Comparison of ENCODE assay signal across 30 cellular contexts in the genomic region with DNA sequence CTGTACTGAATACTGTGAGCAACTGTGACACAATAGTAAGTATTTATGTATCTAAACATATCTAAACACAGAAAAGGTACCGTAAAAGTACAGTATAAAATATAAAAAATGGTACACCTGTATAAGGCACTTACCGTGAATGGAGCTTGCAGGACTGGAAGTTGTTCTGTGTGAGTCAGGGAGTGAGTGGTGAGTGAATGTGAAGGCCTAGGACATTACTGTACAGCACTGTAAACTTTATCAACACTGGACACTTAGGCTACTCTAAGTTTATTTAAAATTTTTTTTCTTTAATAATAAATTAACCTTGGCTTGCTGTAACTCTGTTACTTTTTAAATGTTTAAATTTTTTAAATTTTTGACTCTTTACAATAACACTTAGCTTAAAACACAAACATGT. TPM values are rescaled to one million over a fixed set of nuclear protein-coding genes. Genes with fewer than 3 reads are reported as not detected.
"Had no signal": no experiment of that assay in that cellular context is flagged by ENCODE, and none has a peak within 500 bp of the region (broad histone marks: within the 10 kb centered on the region; RNA-seq: fewer than 3 reads in every experiment).

No MANE protein-coding gene starts in this region.

- H3K4me1 ChIP-seq: colonic mucosa, pancreas, prostate gland, vagina had no signal

- FAIRE-seq: kidney, pancreas had no signal

- H3K27ac ChIP-seq: colonic mucosa, dorsolateral prefrontal cortex, pancreas, prostate gland, skin epidermis, vagina had no signal

- ATAC-seq: activated naive CD8-positive, alpha-beta T cell treated with anti-CD3 and anti-CD28 coated beads, Interleukin-2, amount 50 U/mL, for 24 hours; naive thymus-derived CD8-positive, alpha-beta T cell; pancreas; sciatic nerve; stimulated activated naive CD8-positive, alpha-beta T cell treated with anti-CD3 and anti-CD28 coated beads, Interleukin-15, Interleukin-2, amounts not matched to agents 100 U/mL and 50 U/mL, for 24 hours; T-helper 17 cell had no signal

- H3K27me3 ChIP-seq: colonic mucosa, dorsolateral prefrontal cortex, pancreas, vagina had no signal

- H3K9me3 ChIP-seq: colonic mucosa, pancreas, prostate gland, vagina had no signal

- DNase-seq: activated CD4-positive, alpha-beta memory T cell treated with anti-CD3 and anti-CD28 coated beads, Interleukin-2, amount 10 ng/mL, durations not matched to agents 7 days and 5 days; activated CD4-positive, alpha-beta T cell treated with anti-CD3 and anti-CD28 coated beads, Interleukin-2, amount 10 ng/mL, durations not matched to agents 7 days and 5 days; activated CD4-positive, CD25-positive, alpha-beta regulatory T cell treated with anti-CD3 and anti-CD28 coated beads, Interleukin-2, amount 50 U/mL, for 72 hours; activated CD8-positive, alpha-beta memory T cell treated with anti-CD3 and anti-CD28 coated beads, Interleukin-2, amount 50 U/mL, for 48 hours; activated naive CD8-positive, alpha-beta T cell treated with anti-CD3 and anti-CD28 coated beads, Interleukin-2, amount 50 U/mL, for 24 hours; activated T-cell treated with anti-CD3 and anti-CD28 coated beads, Interleukin-2, amount 50 U/mL, for 24 hours; amygdala; colonic mucosa; dorsolateral prefrontal cortex; effector memory CD4-positive, alpha-beta T cell; head of caudate nucleus; hippocampal formation; kidney; naive thymus-derived CD8-positive, alpha-beta T cell; nucleus accumbens; pancreas; retina; stimulated activated CD4-positive, alpha-beta T cell treated with anti-CD3 and anti-CD28 coated beads, Interleukin-12 subunit alpha, Interleukin-12 subunit beta, amount 100 ng/mL, for 4 hours; stimulated activated CD4-positive, alpha-beta T cell treated with anti-CD3 and anti-CD28 coated beads, Interleukin-4, amount 100 ng/mL, for 1 hour; stimulated activated naive CD8-positive, alpha-beta T cell treated with anti-CD3 and anti-CD28 coated beads, Interleukin-15, Interleukin-2, amounts not matched to agents 100 U/mL and 50 U/mL, for 24 hours; T-helper 17 cell; T1000 had no signal

- H3K36me3 ChIP-seq: colonic mucosa, pancreas, prostate gland, vagina had no signal

- H3K4me3 ChIP-seq: colonic mucosa, dorsolateral prefrontal cortex, pancreas, prostate gland, skin epidermis, vagina had no signal

RNA-seq across cellular contexts. Expression of a gene that starts 24.5 kb away (rescaled TPM):
- total RNA-seq: activated CD4-positive, alpha-beta memory T cell treated with anti-CD3 and anti-CD28 coated beads, Interleukin-2, amount 10 ng/mL, durations not matched to agents 7 days and 5 days; activated CD4-positive, alpha-beta T cell treated with anti-CD3 and anti-CD28 coated beads, Interleukin-2, amount 10 ng/mL, durations not matched to agents 7 days and 5 days; colonic mucosa; fibroblast of lung; kidney; naive thymus-derived CD8-positive, alpha-beta T cell; neural crest cell; pancreas; sciatic nerve; T-helper 17 cell; vagina had no signal
- polyA plus RNA-seq: esophagus; fibroblast of lung; naive thymus-derived CD8-positive, alpha-beta T cell; pancreas; thymus had no signal

RNA-seq across cellular contexts. Expression of a gene that starts 45.7 kb away (rescaled TPM):
- total RNA-seq: activated CD4-positive, alpha-beta T cell treated with anti-CD3 and anti-CD28 coated beads, Interleukin-2, amount 10 ng/mL, durations not matched to agents 7 days and 5 days had no signal
- polyA plus RNA-seq: naive thymus-derived CD8-positive, alpha-beta T cell had no signal
